8 cellular contexts compared by ENCODE assay signal in the genomic region with DNA sequence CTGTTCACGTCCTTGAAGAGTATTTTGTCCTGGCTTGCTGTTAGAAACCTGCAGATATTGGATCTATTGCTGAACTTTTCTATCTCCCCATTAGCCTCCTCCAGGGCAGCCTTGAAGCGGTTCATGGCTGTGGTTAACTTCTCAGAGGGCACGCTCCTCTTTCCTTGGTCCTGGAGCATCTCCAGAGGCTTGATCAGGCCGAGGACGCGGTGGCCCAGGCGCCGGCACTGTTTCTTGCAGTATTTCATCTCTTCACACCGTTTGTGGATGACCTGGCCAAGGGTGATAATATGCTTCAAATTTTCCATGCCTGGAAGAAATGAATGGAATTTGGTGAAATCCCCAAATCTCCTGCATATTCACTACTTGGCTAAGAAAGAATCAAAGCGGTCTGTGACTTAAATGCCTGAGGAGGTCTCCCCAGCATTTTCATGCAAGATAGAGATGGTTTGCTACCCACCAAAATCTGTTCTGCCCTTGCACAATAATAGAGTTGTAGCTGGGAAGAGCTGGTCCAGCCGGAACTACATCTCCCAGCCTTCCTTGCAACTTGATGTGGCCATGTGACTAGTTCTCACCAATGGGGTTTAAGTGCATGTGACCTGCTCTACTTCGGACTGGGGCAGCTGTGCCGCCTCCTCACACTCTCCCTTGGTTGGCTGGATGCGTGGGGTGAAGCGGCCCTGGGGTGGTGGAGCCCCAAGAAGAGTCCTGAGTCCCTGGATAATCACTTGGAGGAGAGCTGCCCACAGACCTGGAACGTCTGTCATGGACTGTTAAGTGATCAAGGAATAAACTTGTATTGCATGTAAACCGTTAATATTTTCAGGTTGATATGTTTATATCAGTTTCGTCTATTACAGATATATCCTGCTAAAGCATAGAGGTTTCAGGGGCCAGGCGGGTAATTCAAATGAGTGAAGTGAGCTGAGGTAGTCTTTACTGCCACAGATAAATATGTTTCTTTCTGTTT. TPM values are rescaled to one million over a fixed set of nuclear protein-coding genes. Genes with fewer than 3 reads are reported as not detected.
DNase-seq lines count a peak whose midpoint lies in the region; ATAC-seq and TF ChIP-seq lines count a peak whose summit lies in the region.

No MANE protein-coding gene starts in this region.

- no peak overlapping the region for H3K9ac ChIP-seq in MM.1S (ENCODE audit: low read length)

- H3K9me2 ChIP-seq in MM.1S (replicated peaks; ENCODE audit: insufficient read depth, low read length), result no peaks in the 10 kb centered on the region

- WGBS in upper lobe of left lung, 2 donors, result 53 to 55% methylated on average over 19 of the region's 19 CpGs

- no peaks in the 10 kb centered on the region for H3F3A ChIP-seq in MM.1S (ENCODE audit: insufficient read depth, low read length)

- peak overlapping the region; percentile 80 for H3K4me3 Mint-ChIP-seq in activated naive CD4-positive, alpha-beta T cell treated with anti-CD3 and anti-CD28 coated beads, Interleukin-2, amount 50 U/mL, for 24 hours
- peak overlapping the region; percentile 91 for H3K4me3 Mint-ChIP-seq in glutamatergic neuron (ENCODE audit: unreplicated experiment)

- H3K27me3 Mint-ChIP-seq in activated naive CD4-positive, alpha-beta T cell treated with anti-CD3 and anti-CD28 coated beads, Interleukin-2, amount 50 U/mL, for 24 hours, result no peaks in the 10 kb centered on the region
- peaks cover 1% of the 10 kb centered on the region for H3K27me3 Mint-ChIP-seq in glutamatergic neuron (ENCODE audit: unreplicated experiment)

- peak; percentile 73 for DNase-seq in MM.1S
- peak; percentile 83 to 87 for DNase-seq in SJCRH30
- DNase-seq in glutamatergic neuron, result peak; percentile 61
- peak; percentile 72 for DNase-seq in occipital lobe (lab: John Stamatoyannopoulos, UW)
- DNase-seq in upper lobe of left lung, result peak; percentile 76 to 97

- H3K27ac Mint-ChIP-seq in activated naive CD4-positive, alpha-beta T cell treated with anti-CD3 and anti-CD28 coated beads, Interleukin-2, amount 50 U/mL, for 24 hours, result peak overlapping the region; percentile 51
- peak overlapping the region; percentile 52 for H3K27ac Mint-ChIP-seq in glutamatergic neuron (ENCODE audit: unreplicated experiment)

- H3K79me2 ChIP-seq in MM.1S (ENCODE audit: low read length), result no peaks in the 10 kb centered on the region

- POLR2A ChIA-PET in HEK293 (lab: Yijun Ruan, JAX), result interaction anchor here (0.5 to 2.1 kb wide), 4 partner anchors 29 to 479 kb away, joined by 3 to 13 read pairs (median 4); a partner anchor contains a TSS

- CTCF ChIA-PET in HEK293 (lab: Yijun Ruan, JAX), result interaction anchor here (0.7 to 1.4 kb wide), 3 partner anchors 14 to 168 kb away, joined by 3 to 8 read pairs (median 4); no protein-coding TSS in a partner anchor

- H3K4me3 ChIP-seq in GM08714 (ENCODE audit: low read length), result peak overlapping the region; percentile 37
- H3K4me3 ChIP-seq in HEK293 (ENCODE audit: low read depth, low read length), result peak overlapping the region; percentile 41
- H3K4me3 ChIP-seq in MM.1S (ENCODE audit: low read length), result peak overlapping the region; percentile 56; the same call in 1 of the 2 replicates
- H3K4me3 ChIP-seq in SJCRH30, result peak overlapping the region; percentile 51
- peak overlapping the region; percentile 25 to 50 (median 38) for H3K4me3 ChIP-seq in upper lobe of left lung

- H3K36me3 ChIP-seq in HEK293 (ENCODE audit: control insufficient read depth in 2 of 2, insufficient read depth in 1 of 2, low read length in 2 of 2) (no peaks in the 10 kb centered on the region), MM.1S (replicated peaks; ENCODE audit: insufficient read depth, low read length) (no peaks in the 10 kb centered on the region), SJCRH30 (no peaks in the 10 kb centered on the region), upper lobe of left lung (peaks cover 10 to 44% (median 28%) of the 10 kb centered on the region in 4 donors)

- peak overlapping the region; percentile 79 for H3K4me2 ChIP-seq in MM.1S (ENCODE audit: low read depth, low read length)

- H3K9me3 ChIP-seq in HEK293 (ENCODE audit: control insufficient read depth, insufficient read depth, low read depth, low read length), result no peaks in the 10 kb centered on the region
- no peaks in the 10 kb centered on the region for H3K9me3 ChIP-seq in MM.1S (replicated peaks; ENCODE audit: insufficient read depth, low read length)
- no peaks in the 10 kb centered on the region for H3K9me3 ChIP-seq in SJCRH30 (replicated peaks)
- no peaks in the 10 kb centered on the region for H3K9me3 ChIP-seq in upper lobe of left lung

- H3K9me3 Mint-ChIP-seq in activated naive CD4-positive, alpha-beta T cell treated with anti-CD3 and anti-CD28 coated beads, Interleukin-2, amount 50 U/mL, for 24 hours, result no peaks in the 10 kb centered on the region
- H3K9me3 Mint-ChIP-seq in glutamatergic neuron (ENCODE audit: unreplicated experiment), result no peaks in the 10 kb centered on the region

- peaks cover 69% of the 10 kb centered on the region for H3K4me1 Mint-ChIP-seq in activated naive CD4-positive, alpha-beta T cell treated with anti-CD3 and anti-CD28 coated beads, Interleukin-2, amount 50 U/mL, for 24 hours
- H3K4me1 Mint-ChIP-seq in glutamatergic neuron (ENCODE audit: low read depth, unreplicated experiment), result no peaks in the 10 kb centered on the region

- peak in 2 of 4 donors; percentile 40 to 69 for TF ChIP-seq POLR2A in upper lobe of left lung (IDR thresholded peaks at IDR 0.05)

- TF ChIP-seq EP300 in upper lobe of left lung (IDR thresholded peaks at IDR 0.05), result no peak

- H3K27ac ChIP-seq in HEK293 (ENCODE audit: extremely low read depth, low read depth, low read length), result no peak overlapping the region
- H3K27ac ChIP-seq in MM.1S (ENCODE audit: low read length), result no peak overlapping the region
- H3K27ac ChIP-seq in SJCRH30, result no peak overlapping the region
- peak overlapping the region; percentile 32 to 75 (median 53) for H3K27ac ChIP-seq in upper lobe of left lung

- TF ChIP-seq CTCF in HEK293 (tag by site-specific recombination; IDR thresholded peaks at IDR 0.05) (no peak), MM.1S (IDR thresholded peaks at IDR 0.05; ENCODE audit: low read length) (no peak), glutamatergic neuron (IDR thresholded peaks at IDR 0.05; ENCODE audit: partially characterized antibody, unreplicated experiment) (no peak), upper lobe of left lung (IDR thresholded peaks at IDR 0.05) (no peak)

- peak overlapping the region; percentile 67 for H2AFZ ChIP-seq in MM.1S (ENCODE audit: low read length)

- no peaks in the 10 kb centered on the region for H3K27me3 ChIP-seq in MM.1S (replicated peaks; ENCODE audit: insufficient read depth, low read length)
- H3K27me3 ChIP-seq in SJCRH30, result no peaks in the 10 kb centered on the region
- no peaks in the 10 kb centered on the region for H3K27me3 ChIP-seq in upper lobe of left lung

- no peaks in the 10 kb centered on the region for H4K20me1 ChIP-seq in MM.1S (ENCODE audit: insufficient read depth, low read length)

- peak; percentile 92 to 95 for ATAC-seq in upper lobe of left lung (ENCODE audit: low FRiP score in 2 of 2)

- peaks cover 19% of the 10 kb centered on the region for H3K36me3 Mint-ChIP-seq in activated naive CD4-positive, alpha-beta T cell treated with anti-CD3 and anti-CD28 coated beads, Interleukin-2, amount 50 U/mL, for 24 hours
- no peaks in the 10 kb centered on the region for H3K36me3 Mint-ChIP-seq in glutamatergic neuron (ENCODE audit: unreplicated experiment)

- H3K4me1 ChIP-seq in HEK293 (ENCODE audit: control insufficient read depth, insufficient read depth, low read length) (no peaks in the 10 kb centered on the region), MM.1S (ENCODE audit: low read length) (no peaks in the 10 kb centered on the region), SJCRH30 (no peaks in the 10 kb centered on the region), upper lobe of left lung (peaks cover 17 to 32% (median 27%) of the 10 kb centered on the region in 4 donors)

TF ChIP-seq in HEK293, 187 proteins besides CTCF, POLR2A, EP300 and RAD21 (continues in another document):
- TF ChIP-seq SETDB1 (IDR thresholded peaks at IDR 0.05; ENCODE audit: insufficient read length, low read length) (no peak), ZFHX2 (tag by site-specific recombination; conservative IDR thresholded peaks at IDR 0.05) (peak; percentile 79), ZBTB20 (tag by site-specific recombination; IDR thresholded peaks at IDR 0.05) (peak; percentile 78), ZNF48 (tag by site-specific recombination; IDR thresholded peaks at IDR 0.05) (no peak), OVOL3 (tag by site-specific recombination; IDR thresholded peaks at IDR 0.05) (no peak), ZSCAN30 (tag by site-specific recombination; IDR thresholded peaks at IDR 0.05) (no peak), MZF1 (tag by site-specific recombination; IDR thresholded peaks at IDR 0.05; ENCODE audit: borderline replicate concordance) (no peak)
- TF ChIP-seq, protein P1, sequence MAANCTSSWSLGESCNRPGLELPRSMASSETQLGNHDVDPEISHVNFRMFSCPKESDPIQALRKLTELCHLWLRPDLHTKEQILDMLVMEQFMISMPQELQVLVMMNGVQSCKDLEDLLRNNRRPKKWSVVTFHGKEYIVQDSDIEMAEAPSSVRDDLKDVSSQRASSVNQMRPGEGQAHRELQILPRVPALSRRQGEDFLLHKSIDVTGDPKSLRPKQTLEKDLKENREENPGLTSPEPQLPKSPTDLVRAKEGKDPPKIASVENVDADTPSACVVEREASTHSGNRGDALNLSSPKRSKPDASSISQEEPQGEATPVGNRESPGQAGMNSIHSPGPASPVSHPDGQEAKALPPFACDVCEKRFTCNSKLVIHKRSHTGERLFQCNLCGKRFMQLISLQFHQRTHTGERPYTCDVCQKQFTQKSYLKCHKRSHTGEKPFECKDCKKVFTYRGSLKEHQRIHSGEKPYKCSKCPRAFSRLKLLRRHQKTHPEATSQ (tag by site-specific recombination; IDR thresholded peaks at IDR 0.05), result no peak
- TF ChIP-seq, protein P2, sequence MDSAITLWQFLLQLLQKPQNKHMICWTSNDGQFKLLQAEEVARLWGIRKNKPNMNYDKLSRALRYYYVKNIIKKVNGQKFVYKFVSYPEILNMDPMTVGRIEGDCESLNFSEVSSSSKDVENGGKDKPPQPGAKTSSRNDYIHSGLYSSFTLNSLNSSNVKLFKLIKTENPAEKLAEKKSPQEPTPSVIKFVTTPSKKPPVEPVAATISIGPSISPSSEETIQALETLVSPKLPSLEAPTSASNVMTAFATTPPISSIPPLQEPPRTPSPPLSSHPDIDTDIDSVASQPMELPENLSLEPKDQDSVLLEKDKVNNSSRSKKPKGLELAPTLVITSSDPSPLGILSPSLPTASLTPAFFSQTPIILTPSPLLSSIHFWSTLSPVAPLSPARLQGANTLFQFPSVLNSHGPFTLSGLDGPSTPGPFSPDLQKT (IDR thresholded peaks at IDR 0.05; ENCODE audit: borderline replicate concordance, low read depth, low read length), result no peak

RNA-seq across cellular contexts. Expression of a gene that starts 4.9 kb away (rescaled TPM):
- total RNA-seq in SJCRH30 (2014; rRNA removed; shearing (Covaris generic)), result not detected in 2 replicates
- total RNA-seq in glutamatergic neuron (ENCODE audit: unreplicated experiment) (not detected), occipital lobe (0.47 TPM), upper lobe of left lung (10 to 100 TPM; 15.0 to 81.7 (median 31.6) TPM)

RNA-seq across cellular contexts. Expression of a gene that starts 29.1 kb away (rescaled TPM):
- total RNA-seq in SJCRH30 (2014; rRNA removed; shearing (Covaris generic)), result 40.9 and 42.2 TPM in 2 replicates
- total RNA-seq in glutamatergic neuron (ENCODE audit: unreplicated experiment), result 30.5 TPM
- total RNA-seq in occipital lobe, result 12.5 TPM
- 10 to 100 TPM in 5 of 6 donors, 1 to 10 TPM in 1; 6.0 to 28.6 (median 20.0) TPM for total RNA-seq in upper lobe of left lung

Comparison
In these comparisons a context has a peak if more than half of its experiments do, and no peak if none do; other contexts are left out.
1. H3K27ac ChIP-seq: peak in upper lobe of left lung (4 of 4); none in HEK293 (single experiment), MM.1S (single experiment) and SJCRH30 (single experiment).
2. RNA of a gene that starts 4.9 kb away (total RNA-seq): 15.0 to 81.7 TPM in upper lobe of left lung; 0.47 TPM in occipital lobe (single experiment), not detected in SJCRH30 and not detected in glutamatergic neuron (single experiment); every median in the first group is over 10 times any median in the second.
3. Peak in every context shown above with its lines, with median percentiles within 50 percentile points of each other: H3K4me3 ChIP-seq and DNase-seq.